In the genomic region with DNA sequence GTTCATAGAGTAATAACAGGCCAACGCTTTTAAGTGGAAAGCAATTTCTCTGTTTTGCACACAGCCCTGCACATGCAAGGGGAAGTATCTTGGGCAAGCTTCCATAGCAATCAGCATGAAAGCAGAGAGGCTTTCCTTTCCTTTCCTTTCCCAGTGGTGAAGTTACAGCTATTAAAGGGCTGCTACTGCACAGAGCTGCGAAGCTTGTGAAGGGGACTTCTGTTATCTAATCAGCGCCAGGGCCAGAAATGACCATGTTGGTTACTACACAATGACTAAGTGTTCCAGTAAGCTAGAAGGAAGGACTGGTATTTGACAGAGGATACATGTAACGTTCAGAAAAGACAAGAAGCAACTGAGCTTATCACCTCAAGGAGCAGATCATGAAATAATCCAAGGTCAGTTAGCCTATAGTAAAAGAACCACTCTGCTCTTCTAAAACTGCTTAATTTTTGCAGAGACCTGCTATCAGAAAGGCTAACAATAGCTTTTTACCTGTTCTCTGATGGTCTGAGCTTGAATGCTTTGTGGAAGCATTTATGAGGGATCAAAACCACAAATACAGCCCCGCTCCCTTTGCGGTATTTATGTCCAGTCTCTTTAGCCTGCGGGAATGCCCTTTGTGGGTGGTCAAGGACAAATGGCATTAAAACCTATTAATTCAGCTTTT, we compare ENCODE assay signal across 1 cellular context.
TF ChIP-seq lines count a peak whose summit lies in the region.

No MANE protein-coding gene starts in this region.

TF ChIP-seq in K562, 482 proteins besides CTCF, POLR2A, EP300 and RAD21 (continued from another document):
- TF ChIP-seq, protein P1, sequence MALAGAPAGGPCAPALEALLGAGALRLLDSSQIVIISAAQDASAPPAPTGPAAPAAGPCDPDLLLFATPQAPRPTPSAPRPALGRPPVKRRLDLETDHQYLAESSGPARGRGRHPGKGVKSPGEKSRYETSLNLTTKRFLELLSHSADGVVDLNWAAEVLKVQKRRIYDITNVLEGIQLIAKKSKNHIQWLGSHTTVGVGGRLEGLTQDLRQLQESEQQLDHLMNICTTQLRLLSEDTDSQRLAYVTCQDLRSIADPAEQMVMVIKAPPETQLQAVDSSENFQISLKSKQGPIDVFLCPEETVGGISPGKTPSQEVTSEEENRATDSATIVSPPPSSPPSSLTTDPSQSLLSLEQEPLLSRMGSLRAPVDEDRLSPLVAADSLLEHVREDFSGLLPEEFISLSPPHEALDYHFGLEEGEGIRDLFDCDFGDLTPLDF (CRISPR knock-in tag; IDR thresholded peaks at IDR 0.05): no peak
- TF ChIP-seq NFIC (IDR thresholded peaks at IDR 0.05) (peak; percentile 81), ZNF311 (CRISPR knock-in tag; IDR thresholded peaks at IDR 0.05) (no peak; the same call in 1 of the 2 replicates)
